ENCODE assay signal across 15 cellular contexts in genomic region chr1:204550926-204551325, GRCh38. TPM values are rescaled to one million over a fixed set of nuclear protein-coding genes. Genes with fewer than 3 reads are reported as not detected.
A peak's percentile ranks its signal among the peaks of the same experiment; 100 is the strongest.
DNase-seq lines count a peak whose midpoint lies in the region; ATAC-seq and TF ChIP-seq lines count a peak whose summit lies in the region.
"Had no signal": no experiment of that assay in that cellular context is flagged by ENCODE, and none has a peak within 500 bp of the region (broad histone marks: within the 10 kb centered on the region; RNA-seq: fewer than 3 reads in every experiment).

No MANE protein-coding gene starts in this region.

- H3K9me3 Mint-ChIP-seq in activated naive CD4-positive, alpha-beta T cell treated with anti-CD3 and anti-CD28 coated beads, Interleukin-2, amount 50 U/mL, for 24 hours: no peaks in the 10 kb centered on the region
- H3K9me3 Mint-ChIP-seq in activated B cell treated with CpG ODN at 0.5 μM for 24 hours (no peaks in the 10 kb centered on the region), nephron progenitor cell (no peaks in the 10 kb centered on the region)
- H3K9me3 Mint-ChIP-seq: CD14-positive monocyte; CD4-positive, alpha-beta memory T cell had no signal

- no peak overlapping the region for H3K4me3 Mint-ChIP-seq in activated naive CD4-positive, alpha-beta T cell treated with anti-CD3 and anti-CD28 coated beads, Interleukin-2, amount 50 U/mL, for 24 hours
- H3K4me3 Mint-ChIP-seq in activated B cell treated with CpG ODN at 0.5 μM for 24 hours: no peak overlapping the region
- no peak overlapping the region for H3K4me3 Mint-ChIP-seq in nephron progenitor cell
- H3K4me3 Mint-ChIP-seq: CD14-positive monocyte; CD4-positive, alpha-beta memory T cell had no signal

- no peaks in the 10 kb centered on the region for H3K27me3 Mint-ChIP-seq in activated naive CD4-positive, alpha-beta T cell treated with anti-CD3 and anti-CD28 coated beads, Interleukin-2, amount 50 U/mL, for 24 hours
- H3K27me3 Mint-ChIP-seq in activated B cell treated with CpG ODN at 0.5 μM for 24 hours (no peaks in the 10 kb centered on the region), nephron progenitor cell (ENCODE audit: low read depth, poor library complexity) (peaks cover 4% of the 10 kb centered on the region)
- H3K27me3 Mint-ChIP-seq: CD4-positive, alpha-beta memory T cell had no signal

- POLR2A ChIA-PET in activated B cell treated with CpG ODN at 0.5 μM for 24 hours (lab: Charles Lee): interaction anchor here (0.7 kb wide), 3 partner anchors 12 to 70 kb away, joined by 4 to 8 read pairs (median 5); no protein-coding TSS in a partner anchor

- H3K4me1 Mint-ChIP-seq in activated naive CD4-positive, alpha-beta T cell treated with anti-CD3 and anti-CD28 coated beads, Interleukin-2, amount 50 U/mL, for 24 hours: peaks cover 44% of the 10 kb centered on the region
- H3K4me1 Mint-ChIP-seq in activated B cell treated with CpG ODN at 0.5 μM for 24 hours (peaks cover 2% of the 10 kb centered on the region), nephron progenitor cell (no peaks in the 10 kb centered on the region)
- H3K4me1 Mint-ChIP-seq: CD14-positive monocyte had no signal

- CTCF ChIA-PET in activated B cell treated with CpG ODN at 0.5 μM for 24 hours (lab: Charles Lee): interaction anchor here (1.3 kb wide), 1 partner anchor 15 kb away, joined by 3 read pairs; no protein-coding TSS in a partner anchor

- TF ChIP-seq CTCF in activated B cell treated with CpG ODN at 0.5 μM for 24 hours (IDR thresholded peaks at IDR 0.05): no peak
- no peak for TF ChIP-seq CTCF in nephron progenitor cell (IDR thresholded peaks at IDR 0.05)
- no peak for TF ChIP-seq CTCF in omental fat pad (IDR thresholded peaks at IDR 0.05)

- peaks cover 20% of the 10 kb centered on the region for H3K36me3 Mint-ChIP-seq in activated naive CD4-positive, alpha-beta T cell treated with anti-CD3 and anti-CD28 coated beads, Interleukin-2, amount 50 U/mL, for 24 hours
- H3K36me3 Mint-ChIP-seq in activated B cell treated with CpG ODN at 0.5 μM for 24 hours (ENCODE audit: low read depth) (peaks cover 86% of the 10 kb centered on the region), nephron progenitor cell (ENCODE audit: low read depth) (peaks cover 83% of the 10 kb centered on the region)

- intact Hi-C loops in activated B cell treated with CpG ODN at 0.5 μM for 24 hours (cut with micrococcal nuclease): no loop called here

- H3K27ac Mint-ChIP-seq in activated naive CD4-positive, alpha-beta T cell treated with anti-CD3 and anti-CD28 coated beads, Interleukin-2, amount 50 U/mL, for 24 hours: peak overlapping the region; percentile 8
- H3K27ac Mint-ChIP-seq in activated B cell treated with CpG ODN at 0.5 μM for 24 hours (peak overlapping the region; percentile 18), nephron progenitor cell (peak overlapping the region; percentile 32)

- ATAC-seq in activated B cell treated with CpG ODN at 0.5 μM for 24 hours (ENCODE audit: low read depth): no peak
- no peak for ATAC-seq in omental fat pad (ENCODE audit: low FRiP score)
- ATAC-seq: A549 had no signal

- DNase-seq in activated naive CD4-positive, alpha-beta T cell treated with anti-CD3 and anti-CD28 coated beads, Interleukin-2, amount 50 U/mL, for 16 hours: no peak
- DNase-seq in activated B cell treated with CpG ODN at 0.5 μM for 24 hours (no peak), nephron progenitor cell (no peak), GM03348 (ENCODE audit: low spot score) (no peak), omental fat pad (ENCODE audit: low spot score) (no peak)
- DNase-seq in stimulated activated CD8-positive, alpha-beta memory T cell treated with anti-CD3 and anti-CD28 coated beads, Interleukin-4, amount 100 ng/mL, for 48 hours: no peak
- DNase-seq: AML-193; CD4-positive, alpha-beta memory T cell; DMS153; DMS79; GDM1; GM23248 had no signal

RNA-seq across cellular contexts. Expression of gene MDM4, which starts 34.7 kb away (rescaled TPM):
- total RNA-seq in activated B cell treated with CpG ODN at 0.5 μM for 24 hours: 221 and 264 TPM in 2 replicates
- 10 to 100 TPM; 56.9 to 96.3 (median 71.5) TPM for total RNA-seq in omental fat pad

RNA-seq across cellular contexts. Expression of gene PIK3C2B, which starts 56.3 kb away (rescaled TPM):
- 127 and 151 TPM in 2 replicates for total RNA-seq in activated B cell treated with CpG ODN at 0.5 μM for 24 hours
- 10 to 100 TPM; 17.2 to 42.4 (median 31.6) TPM for total RNA-seq in omental fat pad
